Comparison of ENCODE assay signal across 35 cellular contexts in the genomic region with DNA sequence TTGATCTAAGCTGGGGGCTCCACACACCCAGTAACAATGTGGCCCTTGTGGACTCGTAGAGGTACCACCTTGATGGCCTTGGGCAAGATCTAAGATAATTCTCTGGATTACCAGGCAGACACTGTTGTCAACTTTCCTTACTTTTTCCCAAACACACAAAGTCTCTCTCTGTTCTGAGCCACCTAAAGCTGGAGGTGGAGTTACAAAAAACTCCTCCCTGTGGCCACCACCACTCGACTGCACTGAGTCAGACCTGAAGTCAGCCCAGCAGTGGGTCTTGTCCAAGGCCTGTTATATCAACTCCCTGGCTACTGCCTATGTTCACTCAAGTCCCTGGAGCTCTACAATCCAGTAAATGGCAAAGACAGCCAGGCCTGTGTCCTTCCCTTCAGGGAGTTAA.
"Had no signal": no experiment of that assay in that cellular context is flagged by ENCODE, and none has a peak within 500 bp of the region (broad histone marks: within the 10 kb centered on the region; RNA-seq: fewer than 3 reads in every experiment).

No MANE protein-coding gene starts in this region.

- H3K27me3 ChIP-seq: adrenal gland, body of pancreas, brain microvascular endothelial cell, breast epithelium had no signal

- H3K27ac ChIP-seq: adrenal gland, body of pancreas, brain microvascular endothelial cell, breast epithelium, WERI-Rb-1 had no signal

- H3K4me1 ChIP-seq: adrenal gland, body of pancreas, breast epithelium had no signal

- ATAC-seq: activated CD4-positive, alpha-beta T cell treated with anti-CD3 and anti-CD28 coated beads for 36 hours; activated CD4-positive, CD25-positive, alpha-beta regulatory T cell treated with anti-CD3 and anti-CD28 coated beads, Interleukin-2, amount 50 U/mL, for 24 hours; activated CD8-positive, alpha-beta memory T cell treated with anti-CD3 and anti-CD28 coated beads, Interleukin-2, amount 10 ng/mL, durations not matched to agents 7 days and 5 days; activated CD8-positive, alpha-beta T cell treated with anti-CD3 and anti-CD28 coated beads, Interleukin-2, amount 10 ng/mL, durations not matched to agents 7 days and 5 days; activated naive CD4-positive, alpha-beta T cell treated with anti-CD3 and anti-CD28 coated beads, Interleukin-2, amount 50 U/mL, for 72 hours; activated T-cell treated with anti-CD3 and anti-CD28 coated beads, Interleukin-2, amount 50 U/mL, for 4 hours; activated T-cell treated with anti-CD3 and anti-CD28 coated beads, Interleukin-2, amount 50 U/mL, for 72 hours; activated T-helper 17 cell treated with anti-CD3 and anti-CD28 coated beads, Interleukin-2, amount 50 U/mL, for 72 hours; body of pancreas; T-cell; T-helper 17 cell; WTC11 had no signal

- H3K9me3 ChIP-seq: adrenal gland, body of pancreas, breast epithelium had no signal

- FAIRE-seq: astrocyte, TTC549 had no signal

- DNase-seq: activated CD4-positive, alpha-beta memory T cell treated with anti-CD3 and anti-CD28 coated beads, Interleukin-2, amount 10 ng/mL, durations not matched to agents 7 days and 5 days; activated CD4-positive, alpha-beta T cell treated with anti-CD3 and anti-CD28 coated beads for 1 hour; activated CD4-positive, alpha-beta T cell treated with anti-CD3 and anti-CD28 coated beads for 36 hours; activated CD4-positive, alpha-beta T cell treated with anti-CD3 and anti-CD28 coated beads for 48 hours; activated CD4-positive, alpha-beta T cell treated with anti-CD3 and anti-CD28 coated beads, Interleukin-2, amount 10 ng/mL, durations not matched to agents 7 days and 5 days; activated CD4-positive, alpha-beta T cell treated with anti-CD3 and anti-CD28 coated beads, Interleukin-2, amount 50 U/mL, for 48 hours; activated CD4-positive, CD25-positive, alpha-beta regulatory T cell; activated CD8-positive, alpha-beta memory T cell treated with anti-CD3 and anti-CD28 coated beads for 24 hours; activated CD8-positive, alpha-beta memory T cell treated with anti-CD3 and anti-CD28 coated beads, Interleukin-2, amount 10 ng/mL, durations not matched to agents 7 days and 5 days; activated CD8-positive, alpha-beta memory T cell treated with anti-CD3 and anti-CD28 coated beads, Interleukin-2, amount 50 U/mL, for 48 hours; activated CD8-positive, alpha-beta T cell treated with anti-CD3 and anti-CD28 coated beads, Interleukin-2, amount 10 ng/mL, durations not matched to agents 7 days and 5 days; activated effector memory CD4-positive, alpha-beta T cell treated with anti-CD3 and anti-CD28 coated beads, Interleukin-2, amount 50 U/mL, for 16 hours; activated gamma-delta T cell treated with Interleukin-2 at 50 U/mL for 16 hours; activated naive CD4-positive, alpha-beta T cell; activated naive CD4-positive, alpha-beta T cell treated with anti-CD3 and anti-CD28 coated beads for 36 hours; activated naive CD4-positive, alpha-beta T cell treated with anti-CD3 and anti-CD28 coated beads, Interleukin-2, amount 50 U/mL, for 16 hours; activated naive CD8-positive, alpha-beta T cell treated with anti-CD3 and anti-CD28 coated beads for 36 hours; activated T-cell treated with anti-CD3 and anti-CD28 coated beads, Interleukin-2, amount 50 U/mL, for 4 hours; activated T-cell treated with anti-CD3 and anti-CD28 coated beads, Interleukin-2, amount 50 U/mL, for 72 hours; adrenal gland; amniotic stem cell; aorta; body of pancreas; brain microvascular endothelial cell; central memory CD4-positive, alpha-beta T cell; T-cell; T-helper 17 cell; WERI-Rb-1 had no signal

- H3K36me3 ChIP-seq: adrenal gland, brain microvascular endothelial cell, breast epithelium, WERI-Rb-1 had no signal

- H3K4me3 ChIP-seq: adrenal gland, body of pancreas, breast epithelium had no signal
